ENCODE assay signal across 20 cellular contexts in genomic region chr14:94625353-94625635, GRCh38. TPM values are rescaled to one million over a fixed set of nuclear protein-coding genes. Genes with fewer than 3 reads are reported as not detected.
DNase-seq lines count a peak whose midpoint lies in the region; ATAC-seq and TF ChIP-seq lines count a peak whose summit lies in the region.
"Had no signal": no experiment of that assay in that cellular context is flagged by ENCODE, and none has a peak within 500 bp of the region (broad histone marks: within the 10 kb centered on the region; RNA-seq: fewer than 3 reads in every experiment).

No MANE protein-coding gene starts in this region.

- H3K4me1 ChIP-seq in right lobe of liver, result peaks cover 0 to 14% (median 4%) of the 10 kb centered on the region in 4 donors

- no peak for TF ChIP-seq POLR2A in right lobe of liver (IDR thresholded peaks at IDR 0.05)

- peaks cover 0 to 39% (median 19%) of the 10 kb centered on the region in 4 donors for H3K36me3 ChIP-seq in right lobe of liver

- intact Hi-C loops in right lobe of liver (cut with DNase I), result loop anchor here in 1 of 2 donors (10.0 kb wide), 1 partner anchor 50 kb away; no protein-coding TSS in a partner anchor

- H3K4me3 ChIP-seq in choroid plexus epithelial cell (ENCODE audit: low read depth, low read length) (no peak overlapping the region), right lobe of liver (no peak overlapping the region)
- H3K4me3 ChIP-seq: GM12878, GM23248 had no signal

- H3K27me3 ChIP-seq in right lobe of liver, result no peaks in the 10 kb centered on the region

- DNase-seq in HT1080 (ENCODE audit: low read depth) (peak; percentile 61), choroid plexus epithelial cell (ENCODE audit: low read depth) (peak; percentile 17), right lobe of liver (no peak), KG1 (lab: John Stamatoyannopoulos, UW) (no peak)
- DNase-seq: C1 segment of cervical spinal cord; CD4-positive, alpha-beta memory T cell; COR-L47; DMS153; DND-41; EL; GDM1; GM23248; H7; HCEC 1CT had no signal

- ATAC-seq in right lobe of liver (peak in 3 of 4 donors; percentile 0 to 41 (median 1)), HG03097 (IDR thresholded peaks at IDR 0.05; ENCODE audit: low FRiP score, unreplicated experiment) (no peak), HG02938 (IDR thresholded peaks at IDR 0.05; ENCODE audit: unreplicated experiment) (no peak)
- ATAC-seq: GM12878 had no signal

- TF ChIP-seq CTCF in choroid plexus epithelial cell (conservative IDR thresholded peaks at IDR 0.05; ENCODE audit: low read depth, low read length), result no peak
- no peak for TF ChIP-seq CTCF in right lobe of liver (IDR thresholded peaks at IDR 0.05)

- WGBS in right lobe of liver (ENCODE audit: insufficient coverage, low coverage, low lambda C conversion rate, missing lambda C conversion rate), result 45% methylated on average over 2 of the region's 2 CpGs

- no peaks in the 10 kb centered on the region for H3K9me3 ChIP-seq in right lobe of liver

- H3K27ac ChIP-seq in right lobe of liver, result no peak overlapping the region
- H3K27ac ChIP-seq: GM23248 had no signal

RNA-seq across cellular contexts. Expression of gene SERPINA3, which starts 13.1 kb away (rescaled TPM):
- not detected in 2 replicates for total RNA-seq in HT1080 (2014; rRNA removed; shearing (Covaris generic))
- 0.19 TPM in 1 of 2 replicates, not detected in the other for polyA plus RNA-seq in HT1080 (2015; cell fraction: cytosol; rRNA removed)
- 0.26 TPM in 1 of 2 replicates, not detected in the other for polyA plus RNA-seq in HT1080 (2015; cell fraction: nucleus; rRNA removed)
- total RNA-seq in right lobe of liver, result over 10,000 TPM in 2 of 6 experiments, 1,000 to 10,000 TPM in 4; 5,211 to 12,749 (median 8,707) TPM
- total RNA-seq: A172; CD4-positive, alpha-beta memory T cell; H1; H7 had no signal
- polyA plus RNA-seq: CD4-positive, alpha-beta memory T cell; GM12878; H1 had no signal

RNA-seq across cellular contexts. Expression of gene SERPINA5, which starts 44.1 kb away (rescaled TPM):
- total RNA-seq in HT1080 (2014; rRNA removed; shearing (Covaris generic)), result not detected in 2 replicates
- 0.98 and 1.9 TPM in 2 replicates for polyA plus RNA-seq in HT1080 (2015; cell fraction: cytosol; rRNA removed)
- polyA plus RNA-seq in HT1080 (2015; cell fraction: nucleus; rRNA removed), result 1.4 and 1.7 TPM in 2 replicates
- total RNA-seq in right lobe of liver, result 100 to 1,000 TPM in 4 of 6 experiments, 10 to 100 TPM in 2; 24.7 to 317 (median 167) TPM
- total RNA-seq: A172; A673; CD4-positive, alpha-beta memory T cell; GM23248 had no signal
- polyA plus RNA-seq: CD4-positive, alpha-beta memory T cell; GM12878; GM23248 had no signal

Comparison
In these comparisons a context has a peak if more than half of its experiments do, and no peak if none do; other contexts are left out.
1. DNase-seq: peak in HT1080 (single experiment) and choroid plexus epithelial cell (single experiment); none in right lobe of liver (0 of 3) and KG1 (single experiment).
2. ATAC-seq: peak in right lobe of liver (3 of 4); none in HG03097 (single experiment) and HG02938 (single experiment).
3. RNA of gene SERPINA3, which starts 13.1 kb away (total RNA-seq): 5,211 to 12,749 TPM in right lobe of liver; not detected in HT1080; every median in the first group is over 1,000 times any median in the second.
4. RNA of gene SERPINA5, which starts 44.1 kb away (total RNA-seq): 24.7 to 317 TPM in right lobe of liver; not detected in HT1080; every median in the first group is over 10 times any median in the second.